17 cellular contexts compared by ENCODE assay signal in genomic region chr1:25458550-25459298, GRCh38. TPM values are rescaled to one million over a fixed set of nuclear protein-coding genes. Genes with fewer than 3 reads are reported as not detected.
A peak's percentile ranks its signal among the peaks of the same experiment; 100 is the strongest.
DNase-seq lines count a peak whose midpoint lies in the region; ATAC-seq and TF ChIP-seq lines count a peak whose summit lies in the region.
"Had no signal": no experiment of that assay in that cellular context is flagged by ENCODE, and none has a peak within 500 bp of the region (broad histone marks: within the 10 kb centered on the region; RNA-seq: fewer than 3 reads in every experiment).

No MANE protein-coding gene starts in this region.

- no peak for TF ChIP-seq CTCF in NB4 (IDR thresholded peaks at IDR 0.05; ENCODE audit: low read depth, low read length)
- TF ChIP-seq CTCF in chondrocyte (IDR thresholded peaks at IDR 0.05) = no peak
- no peak for TF ChIP-seq CTCF in psoas muscle (IDR thresholded peaks at IDR 0.05)

- H3K36me3 Mint-ChIP-seq in chondrocyte (ENCODE audit: low read depth) = peaks cover 26% of the 10 kb centered on the region

- H3K27ac Mint-ChIP-seq in chondrocyte (ENCODE audit: unreplicated experiment) = peak overlapping the region; percentile 29
- H3K27ac Mint-ChIP-seq: activated CD4-positive, alpha-beta memory T cell treated with anti-CD3 and anti-CD28 coated beads, Interleukin-2, amount 10 ng/mL, durations not matched to agents 7 days and 5 days; stimulated activated naive B cell treated with anti-CD40 and anti-IgM and Interleukin-4, amounts not matched to agents 10 μg/mL and 1 μg/mL and 100 μg/mL, for 72 hours had no signal

- H3K4me1 ChIP-seq in psoas muscle = peaks cover 44% of the 10 kb centered on the region
- H3K4me1 ChIP-seq: parathyroid adenoma had no signal

- peaks cover 17% of the 10 kb centered on the region for H3K4me1 Mint-ChIP-seq in chondrocyte (ENCODE audit: low read depth)
- H3K4me1 Mint-ChIP-seq: activated CD4-positive, alpha-beta memory T cell treated with anti-CD3 and anti-CD28 coated beads, Interleukin-2, amount 10 ng/mL, durations not matched to agents 7 days and 5 days had no signal

- no peaks in the 10 kb centered on the region for H3K9me3 ChIP-seq in psoas muscle
- H3K9me3 ChIP-seq: tibial nerve had no signal

- H3K36me3 ChIP-seq in psoas muscle (ENCODE audit: insufficient read depth in 1 of 2, low read depth in 1 of 2) = peaks cover 3 to 64% of the 10 kb centered on the region in 2 donors

- intact Hi-C loops in psoas muscle (cut with DNase I) = no loop called here

- H3K27me3 ChIP-seq in psoas muscle (ENCODE audit: insufficient read depth in 3 of 3, low read length in 2 of 3) = no peaks in the 10 kb centered on the region
- H3K27me3 ChIP-seq: tibial nerve had no signal

- H3K27me3 Mint-ChIP-seq in chondrocyte (ENCODE audit: low read depth) = no peaks in the 10 kb centered on the region
- H3K27me3 Mint-ChIP-seq: activated CD4-positive, alpha-beta memory T cell treated with anti-CD3 and anti-CD28 coated beads, Interleukin-2, amount 10 ng/mL, durations not matched to agents 7 days and 5 days; naive B cell; stimulated activated naive B cell treated with anti-CD40 and anti-IgM and Interleukin-4, amounts not matched to agents 10 μg/mL and 1 μg/mL and 100 μg/mL, for 72 hours had no signal

- no peak overlapping the region for H3K4me3 ChIP-seq in NB4 (ENCODE audit: low read depth, low read length)
- peak overlapping the region; percentile 3 for H3K4me3 ChIP-seq in psoas muscle
- H3K4me3 ChIP-seq: lung, tibial nerve had no signal

- peak overlapping the region; percentile 78 for H3K27ac ChIP-seq in psoas muscle
- H3K27ac ChIP-seq: parathyroid adenoma, tibial nerve had no signal

- ATAC-seq in psoas muscle = peak; percentile 83 to 90 (median 85)
- ATAC-seq in HG03045 (IDR thresholded peaks at IDR 0.05; ENCODE audit: unreplicated experiment) = no peak
- ATAC-seq: stimulated activated naive B cell treated with anti-CD40 and anti-IgM and Interleukin-4, amounts not matched to agents 10 μg/mL and 1 μg/mL and 100 μg/mL, for 72 hours had no signal

- DNase-seq in NCI-H2107 treated with DMSO at 0.1 percent for 48 hours (lab: John Stamatoyannopoulos, UW; ENCODE audit: unreplicated experiment) = peak; percentile 29
- DNase-seq in NCI-H2107 (lab: John Stamatoyannopoulos, UW) = no peak
- DNase-seq in NB4 (ENCODE audit: low read depth) = peak; percentile 10
- DNase-seq in chondrocyte (ENCODE audit: low spot score) = no peak
- DNase-seq in psoas muscle = no peak
- DNase-seq in SK-N-DZ (ENCODE audit: low spot score) = no peak
- no peak for DNase-seq in COR-L47 (lab: John Stamatoyannopoulos, UW)
- DNase-seq: 8988T; activated CD4-positive, alpha-beta memory T cell treated with anti-CD3 and anti-CD28 coated beads, Interleukin-2, amount 10 ng/mL, durations not matched to agents 7 days and 5 days; naive B cell; NCI-H1436; SHP77 treated with DMSO at 0.1 percent for 48 hours; stimulated activated naive B cell treated with anti-CD40 and anti-IgM and Interleukin-4, amounts not matched to agents 10 μg/mL and 1 μg/mL and 100 μg/mL, for 72 hours had no signal

- WGBS in psoas muscle, 3 donors = 49 to 63% (median 49%) methylated on average over 7 of the region's 7 CpGs

- no peak for TF ChIP-seq POLR2A in NB4 (IDR thresholded peaks at IDR 0.05; ENCODE audit: extremely low read depth, insufficient read length)

- H3K9me3 Mint-ChIP-seq in chondrocyte (ENCODE audit: low read depth) = no peaks in the 10 kb centered on the region
- H3K9me3 Mint-ChIP-seq: activated CD4-positive, alpha-beta memory T cell treated with anti-CD3 and anti-CD28 coated beads, Interleukin-2, amount 10 ng/mL, durations not matched to agents 7 days and 5 days; naive B cell; stimulated activated naive B cell treated with anti-CD40 and anti-IgM and Interleukin-4, amounts not matched to agents 10 μg/mL and 1 μg/mL and 100 μg/mL, for 72 hours had no signal

- no peak overlapping the region for H3K4me3 Mint-ChIP-seq in chondrocyte (ENCODE audit: unreplicated experiment)
- H3K4me3 Mint-ChIP-seq: activated CD4-positive, alpha-beta memory T cell treated with anti-CD3 and anti-CD28 coated beads, Interleukin-2, amount 10 ng/mL, durations not matched to agents 7 days and 5 days; naive B cell; stimulated activated naive B cell treated with anti-CD40 and anti-IgM and Interleukin-4, amounts not matched to agents 10 μg/mL and 1 μg/mL and 100 μg/mL, for 72 hours had no signal

RNA-seq across cellular contexts. Expression of gene MACO1, which starts 28.0 kb away (rescaled TPM):
- 31.5 to 39.4 TPM (median 37.0 TPM) in 3 replicates for total RNA-seq in chondrocyte
- total RNA-seq in psoas muscle = 10 to 100 TPM; 22.7 to 49.7 (median 30.8) TPM
- polyA plus RNA-seq in psoas muscle = 10 to 100 TPM in 2 of 3 donors, 1 to 10 TPM in 1; 8.8 to 40.5 (median 34.9) TPM
- 16.5 and 20.3 TPM in 2 replicates for polyA plus RNA-seq in SK-N-DZ (2014; cell fraction: cytosol; rRNA removed)
- 13.2 and 13.5 TPM in 2 replicates for polyA plus RNA-seq in SK-N-DZ (2014; cell fraction: nucleus; rRNA removed)

RNA-seq across cellular contexts. Expression of gene RHCE, which starts 38.1 kb away (rescaled TPM):
- total RNA-seq in chondrocyte (1.0 to 1.7 TPM (median 1.0 TPM) in 3 replicates), psoas muscle (1 to 10 TPM in 3 of 4 donors, under 1 TPM in 1; 0.66 to 2.0 (median 1.1) TPM)
- polyA plus RNA-seq in psoas muscle = under 1 TPM in 2 of 3 donors, not detected in 1; 0.22 to 0.23 TPM
- 0.26 and 0.91 TPM in 2 replicates for polyA plus RNA-seq in SK-N-DZ (2014; cell fraction: cytosol; rRNA removed)
- not detected in 2 replicates for polyA plus RNA-seq in SK-N-DZ (2014; cell fraction: nucleus; rRNA removed)

Comparison
In these comparisons a context has a peak if more than half of its experiments do, and no peak if none do; other contexts are left out.
1. DNase-seq: peak in NCI-H2107 treated with DMSO at 0.1 percent for 48 hours (single experiment) and NB4 (single experiment); none in NCI-H2107 (single experiment), chondrocyte (single experiment), psoas muscle (0 of 2), SK-N-DZ (single experiment) and COR-L47 (single experiment).